ENCODE assay signal across 13 cellular contexts in genomic region chr9:133944746-133945135, GRCh38. TPM values are rescaled to one million over a fixed set of nuclear protein-coding genes. Genes with fewer than 3 reads are reported as not detected.
A peak's percentile ranks its signal among the peaks of the same experiment; 100 is the strongest.
DNase-seq lines count a peak whose midpoint lies in the region; ATAC-seq and TF ChIP-seq lines count a peak whose summit lies in the region.
"Had no signal": no experiment of that assay in that cellular context is flagged by ENCODE, and none has a peak within 500 bp of the region (broad histone marks: within the 10 kb centered on the region; RNA-seq: fewer than 3 reads in every experiment).

No MANE protein-coding gene starts in this region.

- H3K27me3 Mint-ChIP-seq in IgD-negative memory B cell (peaks cover 2% of the 10 kb centered on the region), natural killer cell (ENCODE audit: low read depth in 2 of 2) (no peaks in the 10 kb centered on the region)
- H3K27me3 Mint-ChIP-seq: activated naive CD4-positive, alpha-beta T cell treated with anti-CD3 and anti-CD28 coated beads, Interleukin-2, amount 50 U/mL, for 24 hours; naive thymus-derived CD4-positive, alpha-beta T cell had no signal

- H3K9me3 ChIP-seq in heart left ventricle, result no peaks in the 10 kb centered on the region
- H3K9me3 ChIP-seq: gastrocnemius medialis had no signal

- ATAC-seq in heart left ventricle (peak in 3 of 4 donors; percentile 37 to 48 (median 41)), sciatic nerve (peak; percentile 33), natural killer cell (no peak)

- TF ChIP-seq POLR2A in heart left ventricle (IDR thresholded peaks at IDR 0.05), result no peak

- no peaks in the 10 kb centered on the region for H3K27me3 ChIP-seq in heart left ventricle

- H3K4me1 ChIP-seq in heart left ventricle, result peaks cover 0 to 13% (median 0%) of the 10 kb centered on the region in 12 donors
- H3K4me1 ChIP-seq: gastrocnemius medialis had no signal

- no peak overlapping the region for H3K4me3 ChIP-seq in heart left ventricle
- H3K4me3 ChIP-seq: gastrocnemius medialis had no signal

- H3K4me3 Mint-ChIP-seq in IgD-negative memory B cell (peak overlapping the region in 3 of 4 donors; percentile 41 to 89 (median 81)), natural killer cell (no peak overlapping the region)
- H3K4me3 Mint-ChIP-seq: activated naive CD4-positive, alpha-beta T cell treated with anti-CD3 and anti-CD28 coated beads, Interleukin-2, amount 50 U/mL, for 24 hours; naive thymus-derived CD4-positive, alpha-beta T cell had no signal

- H3K27ac ChIP-seq in heart left ventricle, result no peak overlapping the region
- H3K27ac ChIP-seq: gastrocnemius medialis had no signal

- TF ChIP-seq CTCF in heart left ventricle (IDR thresholded peaks at IDR 0.05) (no peak), natural killer cell (IDR thresholded peaks at IDR 0.05) (no peak)

- H3K9me3 Mint-ChIP-seq in IgD-negative memory B cell (no peaks in the 10 kb centered on the region), natural killer cell (no peaks in the 10 kb centered on the region)
- H3K9me3 Mint-ChIP-seq: activated naive CD4-positive, alpha-beta T cell treated with anti-CD3 and anti-CD28 coated beads, Interleukin-2, amount 50 U/mL, for 24 hours had no signal

- peak; percentile 64 for DNase-seq in amniotic stem cell (lab: John Stamatoyannopoulos, UW)
- DNase-seq in heart left ventricle, result peak in 3 of 5 donors; percentile 32 to 65 (median 38)
- no peak for DNase-seq in sciatic nerve (ENCODE audit: low spot score)
- DNase-seq in globus pallidus (ENCODE audit: low spot score), result no peak
- no peak for DNase-seq in GDM1 (lab: John Stamatoyannopoulos, UW)
- no peak for DNase-seq in activated naive CD4-positive, alpha-beta T cell treated with anti-CD3 and anti-CD28 coated beads, Interleukin-2, amount 50 U/mL, for 16 hours
- no peak for DNase-seq in natural killer cell
- DNase-seq: gastrocnemius medialis; GF-D8; naive thymus-derived CD4-positive, alpha-beta T cell; NCI-H510A had no signal

- intact Hi-C loops in heart left ventricle (cut with DNase I), result no loop called here
- intact Hi-C loops in sciatic nerve (cut with DNase I), result no loop called here
- intact Hi-C loops in natural killer cell (cut with micrococcal nuclease), result no loop called here

- peak overlapping the region; percentile 95 to 97 (median 95) for H3K27ac Mint-ChIP-seq in IgD-negative memory B cell
- H3K27ac Mint-ChIP-seq in natural killer cell, result no peak overlapping the region
- H3K27ac Mint-ChIP-seq: activated naive CD4-positive, alpha-beta T cell treated with anti-CD3 and anti-CD28 coated beads, Interleukin-2, amount 50 U/mL, for 24 hours; naive thymus-derived CD4-positive, alpha-beta T cell had no signal

- peaks cover 24 to 41% (median 39%) of the 10 kb centered on the region in 3 donors for H3K4me1 Mint-ChIP-seq in IgD-negative memory B cell
- no peaks in the 10 kb centered on the region for H3K4me1 Mint-ChIP-seq in natural killer cell
- H3K4me1 Mint-ChIP-seq: activated naive CD4-positive, alpha-beta T cell treated with anti-CD3 and anti-CD28 coated beads, Interleukin-2, amount 50 U/mL, for 24 hours had no signal

- 88 to 91% (median 88%) methylated on average over 14 of the region's 14 CpGs; no CpG with 5 or more reads in 1 of the 4 donors for WGBS in heart left ventricle, 4 donors

- no peaks in the 10 kb centered on the region for H3K36me3 ChIP-seq in heart left ventricle
- H3K36me3 ChIP-seq: gastrocnemius medialis had no signal

- H3K36me3 Mint-ChIP-seq in IgD-negative memory B cell (peaks cover 7% of the 10 kb centered on the region), natural killer cell (no peaks in the 10 kb centered on the region)
- H3K36me3 Mint-ChIP-seq: activated naive CD4-positive, alpha-beta T cell treated with anti-CD3 and anti-CD28 coated beads, Interleukin-2, amount 50 U/mL, for 24 hours; naive thymus-derived CD4-positive, alpha-beta T cell had no signal

RNA-seq across cellular contexts. Expression of gene VAV2, which starts 47.4 kb away (rescaled TPM):
- polyA plus RNA-seq in IgD-negative memory B cell, result 28.7 TPM
- 1 to 10 TPM; 3.4 to 9.9 (median 5.3) TPM for total RNA-seq in heart left ventricle
- 1 to 10 TPM; 3.3 to 6.5 TPM for polyA plus RNA-seq in heart left ventricle
- total RNA-seq in sciatic nerve, result 20.5 TPM
- total RNA-seq in natural killer cell, result 1 to 10 TPM; 3.9 to 5.1 (median 4.8) TPM

Comparison
In these comparisons a context has a peak if more than half of its experiments do, and no peak if none do; other contexts are left out.
1. H3K27ac Mint-ChIP-seq: peak in IgD-negative memory B cell (3 of 3); none in natural killer cell (0 of 2).
2. DNase-seq: peak in amniotic stem cell (single experiment) and heart left ventricle (3 of 5); none in sciatic nerve (single experiment), globus pallidus (single experiment), GDM1 (single experiment), activated naive CD4-positive, alpha-beta T cell treated with anti-CD3 and anti-CD28 coated beads, Interleukin-2, amount 50 U/mL, for 16 hours (single experiment) and natural killer cell (single experiment).
3. ATAC-seq: peak in heart left ventricle (3 of 4) and sciatic nerve (single experiment); none in natural killer cell (0 of 3).